Comparison of ENCODE assay signal across 1 cellular context in the genomic region with DNA sequence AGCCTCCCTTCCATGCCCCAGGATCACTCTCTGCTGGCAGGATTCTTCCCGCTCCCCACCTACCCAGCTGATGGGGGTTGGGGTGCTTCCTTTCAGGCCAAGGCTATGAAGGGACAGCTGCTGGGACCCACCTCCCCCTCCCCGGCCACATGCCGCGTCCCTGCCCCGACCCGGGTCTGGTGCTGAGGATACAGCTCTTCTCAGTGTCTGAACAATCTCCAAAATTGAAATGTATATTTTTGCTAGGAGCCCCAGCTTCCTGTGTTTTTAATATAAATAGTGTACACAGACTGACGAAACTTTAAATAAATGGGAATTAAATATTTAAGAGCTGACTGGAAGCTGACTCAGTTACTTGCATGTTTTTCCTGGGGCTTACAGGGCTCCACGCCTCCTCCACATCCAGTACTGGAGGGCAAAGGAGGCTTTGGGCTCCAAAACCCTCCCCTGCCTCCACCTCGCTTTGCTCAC.
TF ChIP-seq lines count a peak whose summit lies in the region.

No MANE protein-coding gene starts in this region.

TF ChIP-seq in H1, 55 proteins besides CTCF, POLR2A, EP300 and RAD21:
- no peak for TF ChIP-seq TAF7 (optimal IDR thresholded peaks at IDR 0.05; ENCODE audit: borderline replicate concordance, low read depth, low read length)
- no peak for TF ChIP-seq BCL11A (IDR thresholded peaks at IDR 0.05; ENCODE audit: low read depth in 2 of 2, low read length in 2 of 2)
